Comparison of ENCODE assay signal across 25 cellular contexts in genomic region chr5:594241-594860, GRCh38. TPM values are rescaled to one million over a fixed set of nuclear protein-coding genes. Genes with fewer than 3 reads are reported as not detected.
DNase-seq lines count a peak whose midpoint lies in the region; ATAC-seq, FAIRE-seq and TF ChIP-seq lines count a peak whose summit lies in the region.
"Had no signal": no experiment of that assay in that cellular context is flagged by ENCODE, and none has a peak within 500 bp of the region (broad histone marks: within the 10 kb centered on the region; RNA-seq: fewer than 3 reads in every experiment).

No MANE protein-coding gene starts in this region.

- intact Hi-C loops in K562 (cut with micrococcal nuclease) = no loop called here

- POLR2A ChIA-PET in K562 (lab: Yijun Ruan, JAX) = no interaction called here

- H3K4me3 ChIP-seq in BLaER1 treated with 17β-estradiol and CSF1 and Interleukin-3, amounts not matched to agents 10 nM and 100 nM = no peak overlapping the region
- H3K4me3 ChIP-seq in K562 = no peak overlapping the region
- H3K4me3 ChIP-seq: GM23248, heart left ventricle, left ventricle myocardium inferior, mucosa of descending colon, tibial artery had no signal

- H3K9me1 ChIP-seq in K562 (ENCODE audit: control insufficient read depth, insufficient read depth, low read length) = no peaks in the 10 kb centered on the region

- H3K4me1 ChIP-seq in BLaER1 treated with 17β-estradiol and CSF1 and Interleukin-3, amounts not matched to agents 10 nM and 100 nM = peaks cover 0 to 28% (median 19%) of the 10 kb centered on the region in 10 experiments; a peak in 16 of 20 replicates
- no peaks in the 10 kb centered on the region; a peak in 1 of 5 replicates for H3K4me1 ChIP-seq in K562 (replicated peaks in 1 of 2; ENCODE audit: control insufficient read depth in 2 of 2, insufficient read depth in 2 of 2, low read length in 2 of 2)
- H3K4me1 ChIP-seq: heart left ventricle, left ventricle myocardium inferior, tibial artery had no signal

- H3K9ac ChIP-seq in BLaER1 treated with 17β-estradiol and CSF1 and Interleukin-3, amounts not matched to agents 10 nM and 100 nM = no peak overlapping the region
- no peak overlapping the region for H3K9ac ChIP-seq in K562 (ENCODE audit: insufficient read depth in 1 of 2, low read depth in 2 of 2, low read length in 2 of 2)
- H3K9ac ChIP-seq: GM23248 had no signal

- H2AFZ ChIP-seq in K562 (ENCODE audit: low read depth, low read length) = no peak overlapping the region
- H2AFZ ChIP-seq: GM23248 had no signal

- H3K4me2 ChIP-seq in BLaER1 treated with 17β-estradiol and CSF1 and Interleukin-3, amounts not matched to agents 10 nM and 100 nM = peak overlapping the region; percentile 5 to 58 (median 19); a peak in 15 of 22 replicates
- no peak overlapping the region for H3K4me2 ChIP-seq in K562 (ENCODE audit: insufficient read depth, low read length)

- BruUV-seq in K562 (replicated peaks; lab: Mats Ljungman, UMichigan) = no TSS peak

- peak; percentile 86 to 99 for DNase-seq in NOMO-1 (lab: John Stamatoyannopoulos, UW; ENCODE audit: unreplicated experiment in 2 of 2)
- DNase-seq in K562 (ENCODE audit: extremely low read depth in 1 of 4, low spot score in 3 of 4) = no peak
- DNase-seq in OCI-M2 (lab: John Stamatoyannopoulos, UW; ENCODE audit: unreplicated experiment) = no peak
- no peak for DNase-seq in DMS53 treated with DMSO at 0.1 percent for 48 hours (lab: John Stamatoyannopoulos, UW; ENCODE audit: unreplicated experiment)
- DNase-seq in HTR-8/SVneo (ENCODE audit: insufficient read length, low spot score) = no peak
- DNase-seq: activated CD4-positive, alpha-beta memory T cell treated with anti-CD3 and anti-CD28 coated beads for 36 hours; activated CD4-positive, CD25-positive, alpha-beta regulatory T cell; activated naive CD4-positive, alpha-beta T cell; activated T-cell treated with anti-CD3 and anti-CD28 coated beads, Interleukin-2, amount 50 U/mL, for 1 hour; CD4-positive, alpha-beta memory T cell; DMS79; GM23248; left ventricle myocardium inferior; mucosa of descending colon; NCI-H1436; PC-3; stimulated activated naive CD4-positive, alpha-beta T cell treated with Interleukin-2 at 50 U/mL for 16 hours had no signal

- in situ Hi-C loops in K562 (cut with MboI) = no loop called here

- no peaks in the 10 kb centered on the region for H4K20me1 ChIP-seq in BLaER1 treated with 17β-estradiol and CSF1 and Interleukin-3, amounts not matched to agents 10 nM and 100 nM
- no peaks in the 10 kb centered on the region for H4K20me1 ChIP-seq in K562 (replicated peaks; ENCODE audit: control insufficient read depth, insufficient read depth, low read length)

- CTCF ChIA-PET in K562 (lab: Yijun Ruan, JAX; ENCODE audit: low intra/inter-chr PET ratio) = no interaction called here

- TF ChIP-seq POLR2A in K562 (conservative IDR thresholded peaks at IDR 0.05) = no peak

- no peaks in the 10 kb centered on the region for H3K36me3 ChIP-seq in BLaER1 treated with 17β-estradiol and CSF1 and Interleukin-3, amounts not matched to agents 10 nM and 100 nM
- H3K36me3 ChIP-seq in K562 (ENCODE audit: control insufficient read depth, insufficient read depth, low read length) = no peaks in the 10 kb centered on the region
- H3K36me3 ChIP-seq: heart left ventricle, left ventricle myocardium inferior, tibial artery had no signal

- H3K9me3 ChIP-seq in BLaER1 treated with 17β-estradiol and CSF1 and Interleukin-3, amounts not matched to agents 10 nM and 100 nM (replicated peaks in 1 of 11) = peaks cover 0 to 24% (median 10%) of the 10 kb centered on the region in 11 experiments; a peak in 11 of 22 replicates
- no peaks in the 10 kb centered on the region for H3K9me3 ChIP-seq in K562 (replicated peaks; ENCODE audit: control insufficient read depth, insufficient read depth, low read depth, low read length)
- H3K9me3 ChIP-seq: heart left ventricle, mucosa of descending colon, tibial artery had no signal

- H3K27ac ChIP-seq in BLaER1 treated with 17β-estradiol and CSF1 and Interleukin-3, amounts not matched to agents 10 nM and 100 nM = no peak overlapping the region
- no peak overlapping the region for H3K27ac ChIP-seq in K562 (ENCODE audit: extremely low read depth, low read depth, low read length)
- H3K27ac ChIP-seq: GM23248, heart left ventricle, left ventricle myocardium inferior, tibial artery had no signal

- FAIRE-seq in K562 (lab: Jason Lieb, UNC) = no peak
- no peak for FAIRE-seq in HTR-8/SVneo (lab: Jason Lieb, UNC)
- FAIRE-seq: bronchial epithelial cell, GM12891, GM19239 had no signal

- TF ChIP-seq RAD21 in Ishikawa (IDR thresholded peaks at IDR 0.05; ENCODE audit: low read depth) (no peak), K562 (CRISPR knock-in tag; conservative IDR thresholded peaks at IDR 0.05 in 1 of 2, IDR thresholded peaks at IDR 0.05 in 1 of 2) (no peak)

- 3% methylated on average over 2 of the region's 2 CpGs for WGBS in K562 (ENCODE audit: insufficient coverage, low coverage, missing lambda C conversion rate)

- ATAC-seq in K562 (no peak), HG03442 (IDR thresholded peaks at IDR 0.05; ENCODE audit: unreplicated experiment) (no peak)
- ATAC-seq: heart left ventricle, mucosa of descending colon, PC-3 had no signal

- H3K79me2 ChIP-seq in K562 (ENCODE audit: control insufficient read depth, insufficient read depth, low read length) = no peaks in the 10 kb centered on the region

- no peak for TF ChIP-seq CTCF in K562 (IDR thresholded peaks at IDR 0.05 in 2 of 3, conservative IDR thresholded peaks at IDR 0.05 in 1 of 3; ENCODE audit: insufficient read depth in 2 of 3, low read depth in 1 of 3, low read length in 3 of 3)

- TF ChIP-seq EP300 in Ishikawa (IDR thresholded peaks at IDR 0.05; ENCODE audit: borderline replicate concordance) = no peak
- TF ChIP-seq EP300 in K562 (IDR thresholded peaks at IDR 0.05; ENCODE audit: low read length) = no peak

- peaks cover 0 to 23% (median 5%) of the 10 kb centered on the region in 11 experiments; a peak in 8 of 22 replicates for H3K27me3 ChIP-seq in BLaER1 treated with 17β-estradiol and CSF1 and Interleukin-3, amounts not matched to agents 10 nM and 100 nM
- H3K27me3 ChIP-seq in K562 (ENCODE audit: control insufficient read depth in 2 of 2, insufficient read depth in 2 of 2, low read length in 2 of 2) = peaks cover 44 to 59% of the 10 kb centered on the region in 2 experiments

TF ChIP-seq in Ishikawa, 13 proteins besides CTCF, POLR2A, EP300 and RAD21:
- no peak for TF ChIP-seq FOXM1 (IDR thresholded peaks at IDR 0.05; ENCODE audit: borderline replicate concordance, low read depth)
- peak; percentile 49; the same call in 1 of the 2 replicates for TF ChIP-seq TCF12 (IDR thresholded peaks at IDR 0.05; ENCODE audit: low read depth)

TF ChIP-seq in K562, 482 proteins besides CTCF, POLR2A, EP300 and RAD21:
- TF ChIP-seq CBX8 (IDR thresholded peaks at IDR 0.05; ENCODE audit: borderline replicate concordance, extremely low read depth, low read depth, low read length, poor library complexity, severe bottlenecking) (peak; percentile 56), ZNF212 (CRISPR knock-in tag; IDR thresholded peaks at IDR 0.05) (no peak), NR3C1 (CRISPR knock-in tag; IDR thresholded peaks at IDR 0.05) (no peak)

RNA-seq across cellular contexts. Expression of gene CEP72, which starts 17.8 kb away (rescaled TPM):
- 124 and 152 TPM in 2 replicates for total RNA-seq in K562 (2011; cell fraction: chromatin; rRNA removed; ENCODE audit: low replicate concordance)
- total RNA-seq in K562 (2011; cell fraction: nucleolus; rRNA removed) = 76.5 and 81.0 TPM in 2 replicates
- total RNA-seq in K562 (2011; cell fraction: nucleoplasm; rRNA removed) = 63.1 and 68.9 TPM in 2 replicates
- total RNA-seq in K562 (2014; rRNA removed) = 17.6 and 27.4 TPM in 2 replicates
- total RNA-seq in K562 (2014; rRNA removed; fragmentation: Illumina TruSeq; extraction: Trizol) = 9.4 and 11.3 TPM in 2 replicates
- total RNA-seq in K562 (2015; rRNA removed; fragmentation: Illumina TruSeq; extraction: Trizol) = 16.3 and 17.4 TPM in 2 replicates
- 33.3 and 38.1 TPM in 2 replicates for total RNA-seq in K562 (2021)
- 14.0 and 17.8 TPM in 2 replicates for polyA plus RNA-seq in K562 (2011; rRNA removed)
- polyA plus RNA-seq in K562 (2011; cell fraction: cytosol; rRNA removed) = 11.8 and 15.1 TPM in 2 replicates
- 32.3 and 49.2 TPM in 2 replicates for polyA plus RNA-seq in K562 (2011; cell fraction: nucleus; rRNA removed)
- 15.2 and 20.5 TPM in 2 replicates for polyA plus RNA-seq in K562 (2012)
- 14.2 and 15.2 TPM in 2 replicates for polyA plus RNA-seq in K562 (2014; fragmentation: Illumina TruSeq; extraction: Trizol)
- 1 to 10 TPM in 1 of 2 experiments, under 1 TPM in 1; 0.89 to 1.4 TPM for polyA plus RNA-seq in K562 (2014; fragmentation: Nextera tagmentation; extraction: Ambion mirVana)
- polyA plus RNA-seq in K562 (2014; rRNA removed) = 19.9 and 28.6 TPM in 2 replicates
- polyA minus RNA-seq in K562 (2011; rRNA and poly(A)+ RNA removed) = 23.6 and 27.4 TPM in 2 replicates
- 19.7 and 26.2 TPM in 2 replicates for polyA minus RNA-seq in K562 (2011; cell fraction: cytosol; rRNA and poly(A)+ RNA removed)
- polyA minus RNA-seq in K562 (2011; cell fraction: nucleus; rRNA and poly(A)+ RNA removed) = 40.4 and 45.3 TPM in 2 replicates

Comparison
In these comparisons a context has a peak if more than half of its experiments do, and no peak if none do; other contexts are left out.
1. DNase-seq: peak in NOMO-1 (2 of 2); none in K562 (0 of 4), OCI-M2 (single experiment), DMS53 treated with DMSO at 0.1 percent for 48 hours (single experiment) and HTR-8/SVneo (single experiment).